33 cellular contexts compared by ENCODE assay signal in genomic region chr3:181969925-181970324, GRCh38.
"Had no signal": no experiment of that assay in that cellular context is flagged by ENCODE, and none has a peak within 500 bp of the region (broad histone marks: within the 10 kb centered on the region; RNA-seq: fewer than 3 reads in every experiment).

No MANE protein-coding gene starts in this region.

- H3K27me3 Mint-ChIP-seq: activated B cell treated with CpG ODN at 0.5 μM for 24 hours; activated CD8-positive, alpha-beta T cell treated with anti-CD3 and anti-CD28 coated beads for 36 hours; activated naive CD8-positive, alpha-beta T cell treated with anti-CD3 and anti-CD28 coated beads for 36 hours; activated naive CD8-positive, alpha-beta T cell treated with anti-CD3 and anti-CD28 coated beads, Interleukin-2, amount 50 U/mL, for 24 hours; activated T-helper 17 cell treated with anti-CD3 and anti-CD28 coated beads, Interleukin-2, amount 50 U/mL, for 72 hours; effector memory CD8-positive, alpha-beta T cell; T-helper 17 cell had no signal

- H3K4me3 Mint-ChIP-seq: activated B cell treated with CpG ODN at 0.5 μM for 24 hours; activated CD8-positive, alpha-beta T cell treated with anti-CD3 and anti-CD28 coated beads for 36 hours; activated naive CD4-positive, alpha-beta T cell treated with anti-CD3 and anti-CD28 coated beads, Interleukin-2, amount 50 U/mL, for 24 hours; activated naive CD8-positive, alpha-beta T cell treated with anti-CD3 and anti-CD28 coated beads for 36 hours; activated naive CD8-positive, alpha-beta T cell treated with anti-CD3 and anti-CD28 coated beads, Interleukin-2, amount 50 U/mL, for 24 hours; activated T-cell treated with anti-CD3 and anti-CD28 coated beads, Interleukin-2, amount 50 U/mL, for 4 hours; activated T-helper 17 cell treated with anti-CD3 and anti-CD28 coated beads, Interleukin-2, amount 50 U/mL, for 72 hours; effector memory CD8-positive, alpha-beta T cell; T-helper 17 cell; T-helper 2 cell treated with Interferon-gamma antibody and Interleukin-4, amounts not matched to agents 5 μg/mL and 100 μg/mL, for 36 hours had no signal

- H3K36me3 Mint-ChIP-seq: activated naive CD4-positive, alpha-beta T cell treated with anti-CD3 and anti-CD28 coated beads, Interleukin-2, amount 50 U/mL, for 24 hours; activated naive CD8-positive, alpha-beta T cell treated with anti-CD3 and anti-CD28 coated beads for 36 hours had no signal

- ATAC-seq: activated CD4-positive, CD25-positive, alpha-beta regulatory T cell treated with anti-CD3 and anti-CD28 coated beads, Interleukin-2, amount 50 U/mL, for 24 hours; activated CD8-positive, alpha-beta T cell treated with anti-CD3 and anti-CD28 coated beads for 36 hours; activated naive CD8-positive, alpha-beta T cell treated with anti-CD3 and anti-CD28 coated beads, Interleukin-2, amount 50 U/mL, for 24 hours; activated T-cell treated with anti-CD3 and anti-CD28 coated beads, Interleukin-2, amount 50 U/mL, for 4 hours; activated T-helper 17 cell treated with anti-CD3 and anti-CD28 coated beads, Interleukin-2, amount 50 U/mL, for 72 hours; body of pancreas; effector memory CD8-positive, alpha-beta T cell; foreskin keratinocyte; gastroesophageal sphincter; T-helper 17 cell had no signal

- DNase-seq: activated B cell treated with CpG ODN at 0.5 μM for 24 hours; activated CD4-positive, alpha-beta T cell treated with anti-CD3 and anti-CD28 coated beads for 48 hours; activated CD4-positive, alpha-beta T cell treated with anti-CD3 and anti-CD28 coated beads, Interleukin-2, amount 50 U/mL, for 1 hour; activated CD4-positive, alpha-beta T cell treated with anti-CD3 and anti-CD28 coated beads, Interleukin-2, amount 50 U/mL, for 48 hours; activated CD8-positive, alpha-beta memory T cell treated with anti-CD3 and anti-CD28 coated beads for 24 hours; activated CD8-positive, alpha-beta T cell treated with anti-CD3 and anti-CD28 coated beads for 36 hours; activated effector memory CD4-positive, alpha-beta T cell treated with Interleukin-2 at 50 U/mL for 16 hours; activated gamma-delta T cell treated with Interleukin-2 at 50 U/mL for 16 hours; activated naive CD4-positive, alpha-beta T cell treated with Interleukin-2 at 50 U/mL for 16 hours; activated naive CD8-positive, alpha-beta T cell treated with anti-CD3 and anti-CD28 coated beads for 36 hours; activated naive CD8-positive, alpha-beta T cell treated with anti-CD3 and anti-CD28 coated beads, Interleukin-2, amount 50 U/mL, for 24 hours; activated T-cell treated with anti-CD3 and anti-CD28 coated beads, Interleukin-2, amount 50 U/mL, for 4 hours; adrenal gland; amygdala; aorta; body of pancreas; caudate nucleus; cortex of kidney; dermis blood vessel endothelial cell; effector CD4-positive, alpha-beta T cell; effector memory CD8-positive, alpha-beta T cell; erythroblast; foreskin keratinocyte; head of caudate nucleus; T-helper 1 cell; T-helper 17 cell; T1000; WERI-Rb-1 had no signal

- H3K4me1 Mint-ChIP-seq: activated B cell treated with CpG ODN at 0.5 μM for 24 hours; activated naive CD4-positive, alpha-beta T cell treated with anti-CD3 and anti-CD28 coated beads, Interleukin-2, amount 50 U/mL, for 24 hours; activated naive CD8-positive, alpha-beta T cell treated with anti-CD3 and anti-CD28 coated beads for 36 hours; activated naive CD8-positive, alpha-beta T cell treated with anti-CD3 and anti-CD28 coated beads, Interleukin-2, amount 50 U/mL, for 24 hours; activated T-helper 17 cell treated with anti-CD3 and anti-CD28 coated beads, Interleukin-2, amount 50 U/mL, for 72 hours; T-helper 17 cell had no signal

- H3K27ac Mint-ChIP-seq: activated B cell treated with CpG ODN at 0.5 μM for 24 hours; activated CD8-positive, alpha-beta T cell treated with anti-CD3 and anti-CD28 coated beads for 36 hours; activated naive CD4-positive, alpha-beta T cell treated with anti-CD3 and anti-CD28 coated beads, Interleukin-2, amount 50 U/mL, for 24 hours; activated naive CD8-positive, alpha-beta T cell treated with anti-CD3 and anti-CD28 coated beads for 36 hours; activated naive CD8-positive, alpha-beta T cell treated with anti-CD3 and anti-CD28 coated beads, Interleukin-2, amount 50 U/mL, for 24 hours; activated T-helper 17 cell treated with anti-CD3 and anti-CD28 coated beads, Interleukin-2, amount 50 U/mL, for 72 hours; effector memory CD8-positive, alpha-beta T cell; T-helper 17 cell; T-helper 2 cell treated with Interferon-gamma antibody and Interleukin-4, amounts not matched to agents 5 μg/mL and 100 μg/mL, for 36 hours had no signal

- H3K9me3 Mint-ChIP-seq: activated B cell treated with CpG ODN at 0.5 μM for 24 hours; activated CD8-positive, alpha-beta T cell treated with anti-CD3 and anti-CD28 coated beads for 36 hours; activated naive CD4-positive, alpha-beta T cell treated with anti-CD3 and anti-CD28 coated beads, Interleukin-2, amount 50 U/mL, for 24 hours; activated naive CD8-positive, alpha-beta T cell treated with anti-CD3 and anti-CD28 coated beads for 36 hours; activated naive CD8-positive, alpha-beta T cell treated with anti-CD3 and anti-CD28 coated beads, Interleukin-2, amount 50 U/mL, for 24 hours; effector memory CD8-positive, alpha-beta T cell; T-helper 2 cell treated with Interferon-gamma antibody and Interleukin-4, amounts not matched to agents 5 μg/mL and 100 μg/mL, for 36 hours had no signal
